Comparison of ENCODE assay signal across 1 cellular context in the genomic region with DNA sequence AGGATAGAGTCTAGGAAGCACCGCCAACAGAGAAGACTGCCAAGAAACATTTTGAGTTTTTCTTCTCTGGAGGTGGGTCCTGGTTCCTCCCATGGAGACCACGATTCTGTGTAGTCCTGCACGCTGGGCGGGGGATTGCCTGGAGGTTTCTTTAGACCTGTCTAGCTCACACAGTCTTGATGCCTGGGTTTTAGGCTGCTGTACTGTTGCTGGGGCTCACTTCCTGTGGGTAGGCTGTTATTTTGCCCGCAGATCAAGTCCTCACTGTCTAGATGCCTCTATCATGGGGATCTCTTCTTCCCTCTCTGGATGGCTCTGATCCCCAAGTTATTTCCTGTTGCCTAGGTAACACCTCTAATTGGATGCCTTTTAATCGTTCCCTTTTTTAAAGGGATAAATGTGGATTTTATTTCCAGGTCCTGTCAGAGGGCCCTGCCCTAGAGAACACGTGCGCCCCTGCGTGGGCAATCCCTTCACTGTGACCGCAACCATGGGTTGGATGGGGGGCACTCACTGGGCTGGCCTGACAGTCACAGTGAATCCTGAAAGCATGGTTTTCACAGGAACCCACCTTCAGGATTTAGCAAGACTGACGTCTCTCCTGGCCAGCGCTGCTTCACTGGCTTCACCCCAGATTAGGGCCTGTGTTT.
TF ChIP-seq lines count a peak whose summit lies in the region.

No MANE protein-coding gene starts in this region.

TF ChIP-seq in neural cell, 6 proteins besides CTCF, POLR2A, EP300 and RAD21 (continued from another document):
- TF ChIP-seq, protein P1, sequence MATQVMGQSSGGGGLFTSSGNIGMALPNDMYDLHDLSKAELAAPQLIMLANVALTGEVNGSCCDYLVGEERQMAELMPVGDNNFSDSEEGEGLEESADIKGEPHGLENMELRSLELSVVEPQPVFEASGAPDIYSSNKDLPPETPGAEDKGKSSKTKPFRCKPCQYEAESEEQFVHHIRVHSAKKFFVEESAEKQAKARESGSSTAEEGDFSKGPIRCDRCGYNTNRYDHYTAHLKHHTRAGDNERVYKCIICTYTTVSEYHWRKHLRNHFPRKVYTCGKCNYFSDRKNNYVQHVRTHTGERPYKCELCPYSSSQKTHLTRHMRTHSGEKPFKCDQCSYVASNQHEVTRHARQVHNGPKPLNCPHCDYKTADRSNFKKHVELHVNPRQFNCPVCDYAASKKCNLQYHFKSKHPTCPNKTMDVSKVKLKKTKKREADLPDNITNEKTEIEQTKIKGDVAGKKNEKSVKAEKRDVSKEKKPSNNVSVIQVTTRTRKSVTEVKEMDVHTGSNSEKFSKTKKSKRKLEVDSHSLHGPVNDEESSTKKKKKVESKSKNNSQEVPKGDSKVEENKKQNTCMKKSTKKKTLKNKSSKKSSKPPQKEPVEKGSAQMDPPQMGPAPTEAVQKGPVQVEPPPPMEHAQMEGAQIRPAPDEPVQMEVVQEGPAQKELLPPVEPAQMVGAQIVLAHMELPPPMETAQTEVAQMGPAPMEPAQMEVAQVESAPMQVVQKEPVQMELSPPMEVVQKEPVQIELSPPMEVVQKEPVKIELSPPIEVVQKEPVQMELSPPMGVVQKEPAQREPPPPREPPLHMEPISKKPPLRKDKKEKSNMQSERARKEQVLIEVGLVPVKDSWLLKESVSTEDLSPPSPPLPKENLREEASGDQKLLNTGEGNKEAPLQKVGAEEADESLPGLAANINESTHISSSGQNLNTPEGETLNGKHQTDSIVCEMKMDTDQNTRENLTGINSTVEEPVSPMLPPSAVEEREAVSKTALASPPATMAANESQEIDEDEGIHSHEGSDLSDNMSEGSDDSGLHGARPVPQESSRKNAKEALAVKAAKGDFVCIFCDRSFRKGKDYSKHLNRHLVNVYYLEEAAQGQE (IDR thresholded peaks at IDR 0.05; ENCODE audit: borderline replicate concordance), result no peak
- TF ChIP-seq EZH2 (IDR thresholded peaks at IDR 0.05; ENCODE audit: borderline replicate concordance, insufficient read depth, low read length, poor library complexity, severe bottlenecking) (no peak), TAF1 (IDR thresholded peaks at IDR 0.05; ENCODE audit: low read depth) (no peak)
